Comparison of ENCODE assay signal across 1 cellular context in the genomic region with DNA sequence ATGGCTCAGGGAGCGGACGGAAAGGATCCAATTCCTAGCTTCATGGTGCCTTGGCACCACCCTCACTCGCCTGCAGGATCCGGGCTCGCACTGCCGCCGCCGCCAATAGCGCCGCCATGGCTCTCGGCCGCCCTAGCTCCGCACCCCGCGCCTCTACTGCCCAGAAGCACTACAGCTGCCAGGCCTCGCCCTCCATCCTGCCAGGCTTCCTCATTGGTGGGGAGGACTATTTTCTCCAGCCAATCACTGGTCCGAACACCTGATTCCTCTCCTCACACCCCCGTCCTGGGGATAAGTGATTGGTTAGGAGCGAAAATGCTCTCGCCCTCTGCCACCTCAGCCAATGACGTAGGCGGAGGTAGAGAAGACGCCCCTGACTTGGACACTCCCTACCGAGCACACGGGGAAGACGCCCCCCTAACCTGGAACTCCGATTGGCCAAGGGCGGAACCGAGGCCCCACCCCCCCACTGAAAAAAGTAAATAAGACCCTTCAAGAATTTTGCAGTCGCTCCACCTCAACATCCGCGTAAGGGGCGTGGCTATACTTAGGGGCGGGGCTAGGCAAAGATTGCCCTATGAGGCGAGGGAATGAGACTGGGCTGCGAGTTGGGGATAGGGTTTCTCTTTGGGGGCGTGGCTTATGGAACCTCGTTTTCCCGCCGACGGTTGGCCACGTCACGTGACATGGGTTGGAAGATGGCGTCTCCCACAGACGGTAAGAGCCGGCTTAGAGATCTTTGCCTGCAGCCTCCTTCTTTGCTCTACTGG.
TF ChIP-seq lines count a peak whose summit lies in the region.

A gene (minus strand): TSS at position 177 of the 770 bp plus-strand sequence. CDS start 59 bp downstream, at position 118.
A gene with protein sequence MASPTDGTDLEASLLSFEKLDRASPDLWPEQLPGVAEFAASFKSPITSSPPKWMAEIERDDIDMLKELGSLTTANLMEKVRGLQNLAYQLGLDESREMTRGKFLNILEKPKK (plus strand): TSS at position 680 of the 770 bp plus-strand sequence. CDS start 19 bp downstream, at position 699.

TF ChIP-seq in GM12878, 131 proteins besides CTCF, POLR2A, EP300 and RAD21 (continued from another document and continues in another):
- TF ChIP-seq, protein P1, sequence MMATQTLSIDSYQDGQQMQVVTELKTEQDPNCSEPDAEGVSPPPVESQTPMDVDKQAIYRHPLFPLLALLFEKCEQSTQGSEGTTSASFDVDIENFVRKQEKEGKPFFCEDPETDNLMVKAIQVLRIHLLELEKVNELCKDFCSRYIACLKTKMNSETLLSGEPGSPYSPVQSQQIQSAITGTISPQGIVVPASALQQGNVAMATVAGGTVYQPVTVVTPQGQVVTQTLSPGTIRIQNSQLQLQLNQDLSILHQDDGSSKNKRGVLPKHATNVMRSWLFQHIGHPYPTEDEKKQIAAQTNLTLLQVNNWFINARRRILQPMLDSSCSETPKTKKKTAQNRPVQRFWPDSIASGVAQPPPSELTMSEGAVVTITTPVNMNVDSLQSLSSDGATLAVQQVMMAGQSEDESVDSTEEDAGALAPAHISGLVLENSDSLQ (IDR thresholded peaks at IDR 0.05): peak; percentile 77; the same call in 1 of the 2 replicates
- TF ChIP-seq HDAC6 (IDR thresholded peaks at IDR 0.05; ENCODE audit: unreplicated experiment) (no peak), RELA (IDR thresholded peaks at IDR 0.05; ENCODE audit: borderline replicate concordance, partially characterized antibody) (no peak), SP1 (IDR thresholded peaks at IDR 0.05; ENCODE audit: low read depth, low read length) (peak; percentile 93), TCF12 (IDR thresholded peaks at IDR 0.05; ENCODE audit: low read depth, low read length) (0 out of 2 replicates have a peak, but pooled peaks have one; percentile 32), PML (IDR thresholded peaks at IDR 0.05; ENCODE audit: low read length) (no peak), IKZF1 (conservative IDR thresholded peaks at IDR 0.05) (no peak), NRF1 (conservative IDR thresholded peaks at IDR 0.05; ENCODE audit: low read depth, low read length) (no peak), NR2C1 (IDR thresholded peaks at IDR 0.05) (no peak), GATAD2B (conservative IDR thresholded peaks at IDR 0.05; ENCODE audit: low read depth) (0 out of 2 replicates have a peak, but pooled peaks have one; percentile 4), ZNF274 (IDR thresholded peaks at IDR 0.05; ENCODE audit: insufficient read depth, insufficient read length) (no peak), STAT1 (conservative IDR thresholded peaks at IDR 0.05) (no peak), RUNX3 (IDR thresholded peaks at IDR 0.05; ENCODE audit: low read length) (peak; percentile 55), EED (IDR thresholded peaks at IDR 0.05; ENCODE audit: low read depth) (no peak), NFYA (IDR thresholded peaks at IDR 0.05; ENCODE audit: borderline replicate concordance, low read depth, low read length) (peak; percentile 29), CBX3 (IDR thresholded peaks at IDR 0.05; ENCODE audit: borderline replicate concordance, low read depth) (no peak), PAX8 (IDR thresholded peaks at IDR 0.05) (no peak), TAF1 (IDR thresholded peaks at IDR 0.05; ENCODE audit: borderline replicate concordance, low read depth, low read length) (peak; percentile 85), MYB (IDR thresholded peaks at IDR 0.05; ENCODE audit: borderline replicate concordance, low read depth, low read length) (peak; percentile 86; the same call in 1 of the 2 replicates), MYC (IDR thresholded peaks at IDR 0.05; ENCODE audit: insufficient read depth, insufficient read length, insufficient replicate concordance, low read length, severe bottlenecking) (no peak), IKZF2 (IDR thresholded peaks at IDR 0.05) (no peak), CREM (IDR thresholded peaks at IDR 0.05; ENCODE audit: low read depth) (peak; percentile 77; the same call in 1 of the 2 replicates), KDM1A (IDR thresholded peaks at IDR 0.05; ENCODE audit: borderline replicate concordance) (no peak), YBX1 (IDR thresholded peaks at IDR 0.05) (no peak), CREB1 (IDR thresholded peaks at IDR 0.05; ENCODE audit: low read depth) (peak; percentile 87), SREBF2 (IDR thresholded peaks at IDR 0.05; ENCODE audit: low read length) (no peak)
- TF ChIP-seq, protein P2, sequence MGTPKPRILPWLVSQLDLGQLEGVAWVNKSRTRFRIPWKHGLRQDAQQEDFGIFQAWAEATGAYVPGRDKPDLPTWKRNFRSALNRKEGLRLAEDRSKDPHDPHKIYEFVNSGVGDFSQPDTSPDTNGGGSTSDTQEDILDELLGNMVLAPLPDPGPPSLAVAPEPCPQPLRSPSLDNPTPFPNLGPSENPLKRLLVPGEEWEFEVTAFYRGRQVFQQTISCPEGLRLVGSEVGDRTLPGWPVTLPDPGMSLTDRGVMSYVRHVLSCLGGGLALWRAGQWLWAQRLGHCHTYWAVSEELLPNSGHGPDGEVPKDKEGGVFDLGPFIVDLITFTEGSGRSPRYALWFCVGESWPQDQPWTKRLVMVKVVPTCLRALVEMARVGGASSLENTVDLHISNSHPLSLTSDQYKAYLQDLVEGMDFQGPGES (IDR thresholded peaks at IDR 0.05): peak; percentile 80; the same call in 1 of the 2 replicates
- TF ChIP-seq, protein P3, sequence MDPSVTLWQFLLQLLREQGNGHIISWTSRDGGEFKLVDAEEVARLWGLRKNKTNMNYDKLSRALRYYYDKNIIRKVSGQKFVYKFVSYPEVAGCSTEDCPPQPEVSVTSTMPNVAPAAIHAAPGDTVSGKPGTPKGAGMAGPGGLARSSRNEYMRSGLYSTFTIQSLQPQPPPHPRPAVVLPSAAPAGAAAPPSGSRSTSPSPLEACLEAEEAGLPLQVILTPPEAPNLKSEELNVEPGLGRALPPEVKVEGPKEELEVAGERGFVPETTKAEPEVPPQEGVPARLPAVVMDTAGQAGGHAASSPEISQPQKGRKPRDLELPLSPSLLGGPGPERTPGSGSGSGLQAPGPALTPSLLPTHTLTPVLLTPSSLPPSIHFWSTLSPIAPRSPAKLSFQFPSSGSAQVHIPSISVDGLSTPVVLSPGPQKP (IDR thresholded peaks at IDR 0.05; ENCODE audit: low read depth, low read length): no peak
- TF ChIP-seq, protein P4, sequence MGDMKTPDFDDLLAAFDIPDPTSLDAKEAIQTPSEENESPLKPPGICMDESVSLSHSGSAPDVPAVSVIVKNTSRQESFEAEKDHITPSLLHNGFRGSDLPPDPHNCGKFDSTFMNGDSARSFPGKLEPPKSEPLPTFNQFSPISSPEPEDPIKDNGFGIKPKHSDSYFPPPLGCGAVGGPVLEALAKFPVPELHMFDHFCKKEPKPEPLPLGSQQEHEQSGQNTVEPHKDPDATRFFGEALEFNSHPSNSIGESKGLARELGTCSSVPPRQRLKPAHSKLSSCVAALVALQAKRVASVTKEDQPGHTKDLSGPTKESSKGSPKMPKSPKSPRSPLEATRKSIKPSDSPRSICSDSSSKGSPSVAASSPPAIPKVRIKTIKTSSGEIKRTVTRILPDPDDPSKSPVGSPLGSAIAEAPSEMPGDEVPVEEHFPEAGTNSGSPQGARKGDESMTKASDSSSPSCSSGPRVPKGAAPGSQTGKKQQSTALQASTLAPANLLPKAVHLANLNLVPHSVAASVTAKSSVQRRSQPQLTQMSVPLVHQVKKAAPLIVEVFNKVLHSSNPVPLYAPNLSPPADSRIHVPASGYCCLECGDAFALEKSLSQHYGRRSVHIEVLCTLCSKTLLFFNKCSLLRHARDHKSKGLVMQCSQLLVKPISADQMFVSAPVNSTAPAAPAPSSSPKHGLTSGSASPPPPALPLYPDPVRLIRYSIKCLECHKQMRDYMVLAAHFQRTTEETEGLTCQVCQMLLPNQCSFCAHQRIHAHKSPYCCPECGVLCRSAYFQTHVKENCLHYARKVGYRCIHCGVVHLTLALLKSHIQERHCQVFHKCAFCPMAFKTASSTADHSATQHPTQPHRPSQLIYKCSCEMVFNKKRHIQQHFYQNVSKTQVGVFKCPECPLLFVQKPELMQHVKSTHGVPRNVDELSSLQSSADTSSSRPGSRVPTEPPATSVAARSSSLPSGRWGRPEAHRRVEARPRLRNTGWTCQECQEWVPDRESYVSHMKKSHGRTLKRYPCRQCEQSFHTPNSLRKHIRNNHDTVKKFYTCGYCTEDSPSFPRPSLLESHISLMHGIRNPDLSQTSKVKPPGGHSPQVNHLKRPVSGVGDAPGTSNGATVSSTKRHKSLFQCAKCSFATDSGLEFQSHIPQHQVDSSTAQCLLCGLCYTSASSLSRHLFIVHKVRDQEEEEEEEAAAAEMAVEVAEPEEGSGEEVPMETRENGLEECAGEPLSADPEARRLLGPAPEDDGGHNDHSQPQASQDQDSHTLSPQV (IDR thresholded peaks at IDR 0.05): no peak
- TF ChIP-seq, protein P5, sequence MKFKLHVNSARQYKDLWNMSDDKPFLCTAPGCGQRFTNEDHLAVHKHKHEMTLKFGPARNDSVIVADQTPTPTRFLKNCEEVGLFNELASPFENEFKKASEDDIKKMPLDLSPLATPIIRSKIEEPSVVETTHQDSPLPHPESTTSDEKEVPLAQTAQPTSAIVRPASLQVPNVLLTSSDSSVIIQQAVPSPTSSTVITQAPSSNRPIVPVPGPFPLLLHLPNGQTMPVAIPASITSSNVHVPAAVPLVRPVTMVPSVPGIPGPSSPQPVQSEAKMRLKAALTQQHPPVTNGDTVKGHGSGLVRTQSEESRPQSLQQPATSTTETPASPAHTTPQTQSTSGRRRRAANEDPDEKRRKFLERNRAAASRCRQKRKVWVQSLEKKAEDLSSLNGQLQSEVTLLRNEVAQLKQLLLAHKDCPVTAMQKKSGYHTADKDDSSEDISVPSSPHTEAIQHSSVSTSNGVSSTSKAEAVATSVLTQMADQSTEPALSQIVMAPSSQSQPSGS (IDR thresholded peaks at IDR 0.05; ENCODE audit: low read length): no peak
- TF ChIP-seq, protein P6, sequence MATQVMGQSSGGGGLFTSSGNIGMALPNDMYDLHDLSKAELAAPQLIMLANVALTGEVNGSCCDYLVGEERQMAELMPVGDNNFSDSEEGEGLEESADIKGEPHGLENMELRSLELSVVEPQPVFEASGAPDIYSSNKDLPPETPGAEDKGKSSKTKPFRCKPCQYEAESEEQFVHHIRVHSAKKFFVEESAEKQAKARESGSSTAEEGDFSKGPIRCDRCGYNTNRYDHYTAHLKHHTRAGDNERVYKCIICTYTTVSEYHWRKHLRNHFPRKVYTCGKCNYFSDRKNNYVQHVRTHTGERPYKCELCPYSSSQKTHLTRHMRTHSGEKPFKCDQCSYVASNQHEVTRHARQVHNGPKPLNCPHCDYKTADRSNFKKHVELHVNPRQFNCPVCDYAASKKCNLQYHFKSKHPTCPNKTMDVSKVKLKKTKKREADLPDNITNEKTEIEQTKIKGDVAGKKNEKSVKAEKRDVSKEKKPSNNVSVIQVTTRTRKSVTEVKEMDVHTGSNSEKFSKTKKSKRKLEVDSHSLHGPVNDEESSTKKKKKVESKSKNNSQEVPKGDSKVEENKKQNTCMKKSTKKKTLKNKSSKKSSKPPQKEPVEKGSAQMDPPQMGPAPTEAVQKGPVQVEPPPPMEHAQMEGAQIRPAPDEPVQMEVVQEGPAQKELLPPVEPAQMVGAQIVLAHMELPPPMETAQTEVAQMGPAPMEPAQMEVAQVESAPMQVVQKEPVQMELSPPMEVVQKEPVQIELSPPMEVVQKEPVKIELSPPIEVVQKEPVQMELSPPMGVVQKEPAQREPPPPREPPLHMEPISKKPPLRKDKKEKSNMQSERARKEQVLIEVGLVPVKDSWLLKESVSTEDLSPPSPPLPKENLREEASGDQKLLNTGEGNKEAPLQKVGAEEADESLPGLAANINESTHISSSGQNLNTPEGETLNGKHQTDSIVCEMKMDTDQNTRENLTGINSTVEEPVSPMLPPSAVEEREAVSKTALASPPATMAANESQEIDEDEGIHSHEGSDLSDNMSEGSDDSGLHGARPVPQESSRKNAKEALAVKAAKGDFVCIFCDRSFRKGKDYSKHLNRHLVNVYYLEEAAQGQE (IDR thresholded peaks at IDR 0.05; ENCODE audit: low read depth, low read length): no peak
- TF ChIP-seq, protein P7, sequence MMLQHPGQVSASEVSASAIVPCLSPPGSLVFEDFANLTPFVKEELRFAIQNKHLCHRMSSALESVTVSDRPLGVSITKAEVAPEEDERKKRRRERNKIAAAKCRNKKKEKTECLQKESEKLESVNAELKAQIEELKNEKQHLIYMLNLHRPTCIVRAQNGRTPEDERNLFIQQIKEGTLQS (IDR thresholded peaks at IDR 0.05; ENCODE audit: borderline replicate concordance, extremely low read depth, low read depth, low read length): no peak
- TF ChIP-seq, protein P8, sequence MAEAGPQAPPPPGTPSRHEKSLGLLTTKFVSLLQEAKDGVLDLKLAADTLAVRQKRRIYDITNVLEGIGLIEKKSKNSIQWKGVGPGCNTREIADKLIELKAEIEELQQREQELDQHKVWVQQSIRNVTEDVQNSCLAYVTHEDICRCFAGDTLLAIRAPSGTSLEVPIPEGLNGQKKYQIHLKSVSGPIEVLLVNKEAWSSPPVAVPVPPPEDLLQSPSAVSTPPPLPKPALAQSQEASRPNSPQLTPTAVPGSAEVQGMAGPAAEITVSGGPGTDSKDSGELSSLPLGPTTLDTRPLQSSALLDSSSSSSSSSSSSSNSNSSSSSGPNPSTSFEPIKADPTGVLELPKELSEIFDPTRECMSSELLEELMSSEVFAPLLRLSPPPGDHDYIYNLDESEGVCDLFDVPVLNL (IDR thresholded peaks at IDR 0.05; ENCODE audit: low read depth, low read length): peak; percentile 91
- TF ChIP-seq, protein P9, sequence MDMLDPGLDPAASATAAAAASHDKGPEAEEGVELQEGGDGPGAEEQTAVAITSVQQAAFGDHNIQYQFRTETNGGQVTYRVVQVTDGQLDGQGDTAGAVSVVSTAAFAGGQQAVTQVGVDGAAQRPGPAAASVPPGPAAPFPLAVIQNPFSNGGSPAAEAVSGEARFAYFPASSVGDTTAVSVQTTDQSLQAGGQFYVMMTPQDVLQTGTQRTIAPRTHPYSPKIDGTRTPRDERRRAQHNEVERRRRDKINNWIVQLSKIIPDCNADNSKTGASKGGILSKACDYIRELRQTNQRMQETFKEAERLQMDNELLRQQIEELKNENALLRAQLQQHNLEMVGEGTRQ (IDR thresholded peaks at IDR 0.05; ENCODE audit: borderline replicate concordance, low read depth, low read length): peak; percentile 90
- TF ChIP-seq, protein P10, sequence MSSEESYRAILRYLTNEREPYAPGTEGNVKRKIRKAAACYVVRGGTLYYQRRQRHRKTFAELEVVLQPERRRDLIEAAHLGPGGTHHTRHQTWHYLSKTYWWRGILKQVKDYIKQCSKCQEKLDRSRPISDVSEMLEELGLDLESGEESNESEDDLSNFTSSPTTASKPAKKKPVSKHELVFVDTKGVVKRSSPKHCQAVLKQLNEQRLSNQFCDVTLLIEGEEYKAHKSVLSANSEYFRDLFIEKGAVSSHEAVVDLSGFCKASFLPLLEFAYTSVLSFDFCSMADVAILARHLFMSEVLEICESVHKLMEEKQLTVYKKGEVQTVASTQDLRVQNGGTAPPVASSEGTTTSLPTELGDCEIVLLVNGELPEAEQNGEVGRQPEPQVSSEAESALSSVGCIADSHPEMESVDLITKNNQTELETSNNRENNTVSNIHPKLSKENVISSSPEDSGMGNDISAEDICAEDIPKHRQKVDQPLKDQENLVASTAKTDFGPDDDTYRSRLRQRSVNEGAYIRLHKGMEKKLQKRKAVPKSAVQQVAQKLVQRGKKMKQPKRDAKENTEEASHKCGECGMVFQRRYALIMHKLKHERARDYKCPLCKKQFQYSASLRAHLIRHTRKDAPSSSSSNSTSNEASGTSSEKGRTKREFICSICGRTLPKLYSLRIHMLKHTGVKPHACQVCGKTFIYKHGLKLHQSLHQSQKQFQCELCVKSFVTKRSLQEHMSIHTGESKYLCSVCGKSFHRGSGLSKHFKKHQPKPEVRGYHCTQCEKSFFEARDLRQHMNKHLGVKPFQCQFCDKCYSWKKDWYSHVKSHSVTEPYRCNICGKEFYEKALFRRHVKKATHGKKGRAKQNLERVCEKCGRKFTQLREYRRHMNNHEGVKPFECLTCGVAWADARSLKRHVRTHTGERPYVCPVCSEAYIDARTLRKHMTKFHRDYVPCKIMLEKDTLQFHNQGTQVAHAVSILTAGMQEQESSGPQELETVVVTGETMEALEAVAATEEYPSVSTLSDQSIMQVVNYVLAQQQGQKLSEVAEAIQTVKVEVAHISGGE (CRISPR knock-in tag; IDR thresholded peaks at IDR 0.05): peak; percentile 66
